ENCODE assay signal across 2 cellular contexts in the genomic region with DNA sequence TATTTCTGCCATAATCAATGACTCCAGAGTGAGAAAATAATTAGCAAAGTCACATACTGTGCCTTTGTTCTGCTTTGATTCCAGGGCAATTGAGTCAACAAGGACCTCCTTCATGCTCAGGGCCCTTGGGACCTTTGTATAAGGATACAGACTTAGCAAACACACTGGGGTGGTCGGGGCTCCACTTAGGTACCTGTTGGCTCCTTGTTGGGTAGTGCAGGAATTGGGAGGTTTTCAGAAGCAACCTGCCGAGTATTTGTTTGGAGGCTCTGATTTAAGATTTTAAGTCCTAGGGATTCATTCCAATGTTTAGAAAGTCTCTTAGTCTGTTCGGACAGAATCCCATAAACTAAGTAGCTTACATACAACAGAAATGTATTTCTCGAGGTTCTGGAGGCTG.
TF ChIP-seq lines count a peak whose summit lies in the region.

No MANE protein-coding gene starts in this region.

TF ChIP-seq in K562, 482 proteins besides CTCF, POLR2A, EP300 and RAD21:
- no peak for TF ChIP-seq SMC3 (conservative IDR thresholded peaks at IDR 0.05; ENCODE audit: insufficient read depth, low read depth, low read length)
- no peak for TF ChIP-seq SIX5 (IDR thresholded peaks at IDR 0.05; ENCODE audit: borderline replicate concordance in 1 of 2, insufficient read depth in 1 of 2, low read depth in 1 of 2, low read length in 2 of 2)
- TF ChIP-seq ZNF696 (CRISPR knock-in tag; conservative IDR thresholded peaks at IDR 0.05) = no peak
- TF ChIP-seq MIER1 (IDR thresholded peaks at IDR 0.05; ENCODE audit: low read depth) = no peak
- TF ChIP-seq MEIS2 (IDR thresholded peaks at IDR 0.05; ENCODE audit: partially characterized antibody) = no peak
- no peak for TF ChIP-seq SP1 (CRISPR knock-in tag; IDR thresholded peaks at IDR 0.05)
- no peak for TF ChIP-seq RBM39 (optimal IDR thresholded peaks at IDR 0.05; ENCODE audit: low read depth, low read length)
- no peak for TF ChIP-seq ZNF668 (CRISPR knock-in tag; IDR thresholded peaks at IDR 0.05)
- no peak for TF ChIP-seq CEBPZ (IDR thresholded peaks at IDR 0.05; ENCODE audit: borderline replicate concordance, low read depth, low read length)
- TF ChIP-seq, protein P1, sequence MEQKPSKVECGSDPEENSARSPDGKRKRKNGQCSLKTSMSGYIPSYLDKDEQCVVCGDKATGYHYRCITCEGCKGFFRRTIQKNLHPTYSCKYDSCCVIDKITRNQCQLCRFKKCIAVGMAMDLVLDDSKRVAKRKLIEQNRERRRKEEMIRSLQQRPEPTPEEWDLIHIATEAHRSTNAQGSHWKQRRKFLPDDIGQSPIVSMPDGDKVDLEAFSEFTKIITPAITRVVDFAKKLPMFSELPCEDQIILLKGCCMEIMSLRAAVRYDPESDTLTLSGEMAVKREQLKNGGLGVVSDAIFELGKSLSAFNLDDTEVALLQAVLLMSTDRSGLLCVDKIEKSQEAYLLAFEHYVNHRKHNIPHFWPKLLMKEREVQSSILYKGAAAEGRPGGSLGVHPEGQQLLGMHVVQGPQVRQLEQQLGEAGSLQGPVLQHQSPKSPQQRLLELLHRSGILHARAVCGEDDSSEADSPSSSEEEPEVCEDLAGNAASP (IDR thresholded peaks at IDR 0.05) = peak; percentile 13; the same call in 1 of the 2 replicates
- no peak for TF ChIP-seq XRCC4 (IDR thresholded peaks at IDR 0.05; ENCODE audit: extremely low read depth, insufficient read depth, insufficient read length)
- no peak for TF ChIP-seq MAZ (CRISPR knock-in tag; conservative IDR thresholded peaks at IDR 0.05 in 1 of 2, IDR thresholded peaks at IDR 0.05 in 1 of 2)
- no peak for TF ChIP-seq ZSCAN32 (CRISPR knock-in tag; IDR thresholded peaks at IDR 0.05)
- no peak for TF ChIP-seq ZNF41 (CRISPR knock-in tag; conservative IDR thresholded peaks at IDR 0.05)
- no peak for TF ChIP-seq NR2C2 (CRISPR knock-in tag; IDR thresholded peaks at IDR 0.05)
- TF ChIP-seq NR2C2 (tag; IDR thresholded peaks at IDR 0.05) = 0 out of 2 replicates have a peak, but pooled peaks have one; percentile 52

TF ChIP-seq in neural cell, 6 proteins besides CTCF, POLR2A, EP300 and RAD21:
- no peak for TF ChIP-seq EZH2 (IDR thresholded peaks at IDR 0.05; ENCODE audit: borderline replicate concordance, insufficient read depth, low read length, poor library complexity, severe bottlenecking)
- TF ChIP-seq POLR2AphosphoS5 (IDR thresholded peaks at IDR 0.05) = no peak
- TF ChIP-seq MXI1 (conservative IDR thresholded peaks at IDR 0.05; ENCODE audit: poor library complexity, severe bottlenecking) = no peak
- TF ChIP-seq TAF1 (IDR thresholded peaks at IDR 0.05; ENCODE audit: low read depth) = no peak
- TF ChIP-seq SMC3 (conservative IDR thresholded peaks at IDR 0.05; ENCODE audit: poor library complexity) = no peak
- TF ChIP-seq, protein P2, sequence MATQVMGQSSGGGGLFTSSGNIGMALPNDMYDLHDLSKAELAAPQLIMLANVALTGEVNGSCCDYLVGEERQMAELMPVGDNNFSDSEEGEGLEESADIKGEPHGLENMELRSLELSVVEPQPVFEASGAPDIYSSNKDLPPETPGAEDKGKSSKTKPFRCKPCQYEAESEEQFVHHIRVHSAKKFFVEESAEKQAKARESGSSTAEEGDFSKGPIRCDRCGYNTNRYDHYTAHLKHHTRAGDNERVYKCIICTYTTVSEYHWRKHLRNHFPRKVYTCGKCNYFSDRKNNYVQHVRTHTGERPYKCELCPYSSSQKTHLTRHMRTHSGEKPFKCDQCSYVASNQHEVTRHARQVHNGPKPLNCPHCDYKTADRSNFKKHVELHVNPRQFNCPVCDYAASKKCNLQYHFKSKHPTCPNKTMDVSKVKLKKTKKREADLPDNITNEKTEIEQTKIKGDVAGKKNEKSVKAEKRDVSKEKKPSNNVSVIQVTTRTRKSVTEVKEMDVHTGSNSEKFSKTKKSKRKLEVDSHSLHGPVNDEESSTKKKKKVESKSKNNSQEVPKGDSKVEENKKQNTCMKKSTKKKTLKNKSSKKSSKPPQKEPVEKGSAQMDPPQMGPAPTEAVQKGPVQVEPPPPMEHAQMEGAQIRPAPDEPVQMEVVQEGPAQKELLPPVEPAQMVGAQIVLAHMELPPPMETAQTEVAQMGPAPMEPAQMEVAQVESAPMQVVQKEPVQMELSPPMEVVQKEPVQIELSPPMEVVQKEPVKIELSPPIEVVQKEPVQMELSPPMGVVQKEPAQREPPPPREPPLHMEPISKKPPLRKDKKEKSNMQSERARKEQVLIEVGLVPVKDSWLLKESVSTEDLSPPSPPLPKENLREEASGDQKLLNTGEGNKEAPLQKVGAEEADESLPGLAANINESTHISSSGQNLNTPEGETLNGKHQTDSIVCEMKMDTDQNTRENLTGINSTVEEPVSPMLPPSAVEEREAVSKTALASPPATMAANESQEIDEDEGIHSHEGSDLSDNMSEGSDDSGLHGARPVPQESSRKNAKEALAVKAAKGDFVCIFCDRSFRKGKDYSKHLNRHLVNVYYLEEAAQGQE (IDR thresholded peaks at IDR 0.05; ENCODE audit: borderline replicate concordance) = no peak
TF ChIP-seq in neural cell: peak in this region for 0.
